Comparison of ENCODE assay signal across 29 cellular contexts in the genomic region with DNA sequence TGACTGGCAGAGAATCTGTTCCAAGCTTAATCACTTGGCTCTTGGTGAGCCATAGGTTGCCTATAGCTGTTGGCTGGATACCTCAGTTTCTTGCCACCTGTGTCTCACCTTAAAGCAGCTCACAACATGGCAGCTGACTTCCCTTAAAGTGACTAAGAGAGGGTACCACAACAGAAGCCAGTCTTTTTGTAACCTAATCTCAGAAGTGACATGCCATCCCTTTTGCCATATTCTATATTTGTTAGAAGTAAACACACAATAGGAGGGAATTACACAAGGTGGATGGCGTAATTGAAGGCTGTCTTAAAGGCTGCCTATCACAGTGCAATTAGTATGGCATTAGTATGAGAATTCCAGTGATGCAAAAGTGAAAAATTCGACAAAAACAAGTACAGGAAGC. TPM values are rescaled to one million over a fixed set of nuclear protein-coding genes. Genes with fewer than 3 reads are reported as not detected.
A peak's percentile ranks its signal among the peaks of the same experiment; 100 is the strongest.
DNase-seq lines count a peak whose midpoint lies in the region; ATAC-seq, FAIRE-seq and TF ChIP-seq lines count a peak whose summit lies in the region.
"Had no signal": no experiment of that assay in that cellular context is flagged by ENCODE, and none has a peak within 500 bp of the region (broad histone marks: within the 10 kb centered on the region; RNA-seq: fewer than 3 reads in every experiment).

No MANE protein-coding gene starts in this region.

- no peak overlapping the region for H3K27ac ChIP-seq in Peyer's patch
- H3K27ac ChIP-seq: PC-9, thyroid gland had no signal

- no peak for DNase-seq in activated naive CD4-positive, alpha-beta T cell treated with anti-CD3 and anti-CD28 coated beads, Interleukin-2, amount 50 U/mL, for 72 hours (ENCODE audit: low spot score in 2 of 2)
- DNase-seq in activated naive CD4-positive, alpha-beta T cell (lab: John Stamatoyannopoulos, UW): no peak
- DNase-seq in GM19239 (ENCODE audit: insufficient read length, low spot score): no peak
- DNase-seq in activated CD8-positive, alpha-beta T cell treated with anti-CD3 and anti-CD28 coated beads, Interleukin-2, amount 10 ng/mL, durations not matched to agents 7 days and 5 days: no peak
- no peak for DNase-seq in natural killer cell
- no peak for DNase-seq in HFFc6
- no peak for DNase-seq in Peyer's patch
- DNase-seq: activated CD4-positive, alpha-beta T cell treated with anti-CD3 and anti-CD28 coated beads for 1 hour; activated naive CD4-positive, alpha-beta T cell treated with Interleukin-2 at 50 U/mL for 16 hours; anterior cingulate cortex; EL; KG1; MM.1S; NCI-H1436 treated with DMSO at 0.1 percent for 48 hours; NCI-H2081 treated with DMSO at 0.1 percent for 48 hours; NCI-H2227 treated with DMSO at 0.1 percent for 48 hours; NCI-H69; stimulated activated CD8-positive, alpha-beta memory T cell treated with anti-CD3 and anti-CD28 coated beads, Interleukin-4, amount 100 ng/mL, for 48 hours; thyroid gland had no signal

- no peak for TF ChIP-seq POLR2A in Peyer's patch (IDR thresholded peaks at IDR 0.05)

- no peaks in the 10 kb centered on the region for H3K9me3 ChIP-seq in Peyer's patch
- H3K9me3 ChIP-seq: thyroid gland had no signal

- no peak overlapping the region for H3K4me3 Mint-ChIP-seq in activated CD8-positive, alpha-beta T cell treated with anti-CD3 and anti-CD28 coated beads, Interleukin-2, amount 10 ng/mL, durations not matched to agents 7 days and 5 days
- H3K4me3 Mint-ChIP-seq in natural killer cell: peak overlapping the region; percentile 35
- no peak overlapping the region for H3K4me3 Mint-ChIP-seq in HFFc6
- H3K4me3 Mint-ChIP-seq: memory B cell had no signal

- peaks cover 40% of the 10 kb centered on the region for H3K4me1 Mint-ChIP-seq in activated CD8-positive, alpha-beta T cell treated with anti-CD3 and anti-CD28 coated beads, Interleukin-2, amount 10 ng/mL, durations not matched to agents 7 days and 5 days (ENCODE audit: low read depth)
- H3K4me1 Mint-ChIP-seq in natural killer cell (peaks cover 80 to 86% of the 10 kb centered on the region in 2 donors), HFFc6 (ENCODE audit: low read depth) (peaks cover 30% of the 10 kb centered on the region)

- peak; percentile 33 for FAIRE-seq in GM19239 (lab: Jason Lieb, UNC)
- FAIRE-seq: A204.1, bronchial epithelial cell, colon, endothelial cell of umbilical vein, H1 had no signal

- no peaks in the 10 kb centered on the region for H3K36me3 ChIP-seq in Peyer's patch
- H3K36me3 ChIP-seq: thyroid gland had no signal

- H3K36me3 Mint-ChIP-seq in activated naive CD4-positive, alpha-beta T cell treated with anti-CD3 and anti-CD28 coated beads, Interleukin-2, amount 50 U/mL, for 72 hours: peaks cover 0 to 28% of the 10 kb centered on the region in 2 donors
- H3K36me3 Mint-ChIP-seq in activated CD8-positive, alpha-beta T cell treated with anti-CD3 and anti-CD28 coated beads, Interleukin-2, amount 10 ng/mL, durations not matched to agents 7 days and 5 days (ENCODE audit: low read depth): peaks cover 29% of the 10 kb centered on the region
- no peaks in the 10 kb centered on the region for H3K36me3 Mint-ChIP-seq in natural killer cell
- H3K36me3 Mint-ChIP-seq in HFFc6 (ENCODE audit: low read depth): peaks cover 14% of the 10 kb centered on the region; the same call in 1 of the 2 replicates

- CTCF ChIA-PET in activated CD8-positive, alpha-beta T cell treated with anti-CD3 and anti-CD28 coated beads, Interleukin-2, amount 10 ng/mL, durations not matched to agents 7 days and 5 days (lab: Charles Lee): no interaction called here

- TF ChIP-seq CTCF in natural killer cell (IDR thresholded peaks at IDR 0.05): no peak
- TF ChIP-seq CTCF in HFFc6 (IDR thresholded peaks at IDR 0.05): no peak
- TF ChIP-seq CTCF in Peyer's patch (IDR thresholded peaks at IDR 0.05): no peak

- no peak overlapping the region for H3K4me3 ChIP-seq in Peyer's patch
- H3K4me3 ChIP-seq: PC-9, thyroid gland had no signal

- peaks cover 5 to 22% of the 10 kb centered on the region in 2 donors for H3K9me3 Mint-ChIP-seq in activated naive CD4-positive, alpha-beta T cell treated with anti-CD3 and anti-CD28 coated beads, Interleukin-2, amount 50 U/mL, for 72 hours
- peaks cover 20% of the 10 kb centered on the region for H3K9me3 Mint-ChIP-seq in activated CD8-positive, alpha-beta T cell treated with anti-CD3 and anti-CD28 coated beads, Interleukin-2, amount 10 ng/mL, durations not matched to agents 7 days and 5 days (ENCODE audit: insufficient read depth)
- H3K9me3 Mint-ChIP-seq in natural killer cell (no peaks in the 10 kb centered on the region), HFFc6 (peaks cover 10% of the 10 kb centered on the region)

- no peak overlapping the region for H3K27ac Mint-ChIP-seq in activated naive CD4-positive, alpha-beta T cell treated with anti-CD3 and anti-CD28 coated beads, Interleukin-2, amount 50 U/mL, for 72 hours
- peak overlapping the region; percentile 26 for H3K27ac Mint-ChIP-seq in activated CD8-positive, alpha-beta T cell treated with anti-CD3 and anti-CD28 coated beads, Interleukin-2, amount 10 ng/mL, durations not matched to agents 7 days and 5 days
- H3K27ac Mint-ChIP-seq in natural killer cell: peak overlapping the region; percentile 24 to 31
- H3K27ac Mint-ChIP-seq in HFFc6: no peak overlapping the region
- H3K27ac Mint-ChIP-seq: memory B cell had no signal

- intact Hi-C loops in natural killer cell (cut with micrococcal nuclease): no loop called here

- peak; percentile 31 to 34 for ATAC-seq in activated naive CD4-positive, alpha-beta T cell treated with anti-CD3 and anti-CD28 coated beads, Interleukin-2, amount 50 U/mL, for 72 hours
- ATAC-seq in activated CD8-positive, alpha-beta T cell treated with anti-CD3 and anti-CD28 coated beads, Interleukin-2, amount 10 ng/mL, durations not matched to agents 7 days and 5 days: no peak
- ATAC-seq in natural killer cell (no peak), HG03135 (IDR thresholded peaks at IDR 0.05; ENCODE audit: unreplicated experiment) (no peak)
- ATAC-seq: Right ventricle myocardium inferior, sciatic nerve had no signal

- H3K27me3 Mint-ChIP-seq in activated CD8-positive, alpha-beta T cell treated with anti-CD3 and anti-CD28 coated beads, Interleukin-2, amount 10 ng/mL, durations not matched to agents 7 days and 5 days (ENCODE audit: low read depth): no peaks in the 10 kb centered on the region
- H3K27me3 Mint-ChIP-seq in natural killer cell (ENCODE audit: low read depth in 2 of 2) (no peaks in the 10 kb centered on the region), HFFc6 (ENCODE audit: insufficient read depth) (no peaks in the 10 kb centered on the region)
- H3K27me3 Mint-ChIP-seq: memory B cell had no signal

- POLR2A ChIA-PET in activated CD8-positive, alpha-beta T cell treated with anti-CD3 and anti-CD28 coated beads, Interleukin-2, amount 10 ng/mL, durations not matched to agents 7 days and 5 days (lab: Charles Lee): no interaction called here

- H3K27me3 ChIP-seq in Peyer's patch: no peaks in the 10 kb centered on the region
- H3K27me3 ChIP-seq: thyroid gland had no signal

- no peaks in the 10 kb centered on the region for H3K4me1 ChIP-seq in Peyer's patch

RNA-seq across cellular contexts. Expression of gene NIPBL, which starts 28.1 kb away (rescaled TPM):
- 10 to 100 TPM; 46.5 to 65.8 TPM for total RNA-seq in activated naive CD4-positive, alpha-beta T cell treated with anti-CD3 and anti-CD28 coated beads, Interleukin-2, amount 50 U/mL, for 72 hours
- total RNA-seq in activated CD8-positive, alpha-beta T cell treated with anti-CD3 and anti-CD28 coated beads, Interleukin-2, amount 10 ng/mL, durations not matched to agents 7 days and 5 days: 10 to 100 TPM; 54.1 to 55.9 TPM
- total RNA-seq in natural killer cell (100 to 1,000 TPM; 137 to 153 (median 145) TPM), Peyer's patch (100 to 1,000 TPM in 1 of 4 donors, 10 to 100 TPM in 3; 48.7 to 109 (median 68.8) TPM)
- total RNA-seq in HFFc6 (2021; fragmentation: NEBNext Ultra II Directional; extraction: Animal tissue kit (Norgen Biotek cat#: 25700)): 10 to 100 TPM; 31.6 to 35.7 (median 32.6) TPM

Comparison
In these comparisons a context has a peak if more than half of its experiments do, and no peak if none do; other contexts are left out.
1. ATAC-seq: peak in activated naive CD4-positive, alpha-beta T cell treated with anti-CD3 and anti-CD28 coated beads, Interleukin-2, amount 50 U/mL, for 72 hours (2 of 2); none in activated CD8-positive, alpha-beta T cell treated with anti-CD3 and anti-CD28 coated beads, Interleukin-2, amount 10 ng/mL, durations not matched to agents 7 days and 5 days (single experiment), natural killer cell (0 of 3) and HG03135 (single experiment).
2. H3K27ac Mint-ChIP-seq: peak in activated CD8-positive, alpha-beta T cell treated with anti-CD3 and anti-CD28 coated beads, Interleukin-2, amount 10 ng/mL, durations not matched to agents 7 days and 5 days (single experiment) and natural killer cell (2 of 2); none in activated naive CD4-positive, alpha-beta T cell treated with anti-CD3 and anti-CD28 coated beads, Interleukin-2, amount 50 U/mL, for 72 hours (0 of 2) and HFFc6 (single experiment).